Comparison of ENCODE assay signal across 8 cellular contexts in genomic region chr19:45670670-45671453, GRCh38. TPM values are rescaled to one million over a fixed set of nuclear protein-coding genes. Genes with fewer than 3 reads are reported as not detected.
DNase-seq lines count a peak whose midpoint lies in the region; ATAC-seq, FAIRE-seq and TF ChIP-seq lines count a peak whose summit lies in the region.

No MANE protein-coding gene starts in this region.

- dilution Hi-C loops in mammary epithelial cell (cut with HindIII; ENCODE audit: low sequenced_read_pairs): no loop called here

- no peaks in the 10 kb centered on the region for H3K9me3 ChIP-seq in mammary epithelial cell (replicated peaks; ENCODE audit: insufficient read depth, low read length)

- DNase-seq in AG08396 (ENCODE audit: low spot score) (peak; percentile 92), HUDEP-2 (lab: John Stamatoyannopoulos, UW; ENCODE audit: unreplicated experiment in 76 of 76) (peak in 75 of 76 experiments; percentile 37 to 99 (median 90)), mammary epithelial cell (peak; percentile 28), iPS-NIHi7 (ENCODE audit: extremely low spot score) (peak; percentile 98), RCC 7860 (ENCODE audit: low spot score) (no peak)
- peak; percentile 40 for DNase-seq in stimulated activated CD4-positive, alpha-beta T cell treated with anti-CD3 and anti-CD28 coated beads, Interleukin-12 subunit alpha, Interleukin-12 subunit beta, amount 100 ng/mL, for 4 hours

- H4K20me1 ChIP-seq in mammary epithelial cell (ENCODE audit: insufficient read depth, low read length): no peaks in the 10 kb centered on the region

- peak overlapping the region; percentile 57 for H3K27ac Mint-ChIP-seq in T-helper 1 cell treated with Interleukin-12 subunit alpha and Interleukin-12 subunit beta and Interleukin-4 antibody, amounts not matched to agents 30 μg/mL and 1 μg/mL, for 36 hours

- CTCF ChIA-PET in mammary epithelial cell (lab: Charles Lee; ENCODE audit: low non-redundant PET): no interaction called here

- peak overlapping the region; percentile 69 for H3K4me3 Mint-ChIP-seq in T-helper 1 cell treated with Interleukin-12 subunit alpha and Interleukin-12 subunit beta and Interleukin-4 antibody, amounts not matched to agents 30 μg/mL and 1 μg/mL, for 36 hours

- no peak for TF ChIP-seq CTCF in mammary epithelial cell (conservative IDR thresholded peaks at IDR 0.05 in 1 of 2, IDR thresholded peaks at IDR 0.05 in 1 of 2; ENCODE audit: extremely low read depth in 1 of 2, insufficient read depth in 1 of 2, low read depth in 1 of 2, low read length in 2 of 2)

- no peaks in the 10 kb centered on the region for H3K79me2 ChIP-seq in mammary epithelial cell (ENCODE audit: insufficient read depth, low read length)

- BruUV-seq in mammary epithelial cell (replicated peaks; lab: Mats Ljungman, UMichigan): no TSS peak

- peaks cover 2% of the 10 kb centered on the region for H3K36me3 Mint-ChIP-seq in T-helper 1 cell treated with Interleukin-12 subunit alpha and Interleukin-12 subunit beta and Interleukin-4 antibody, amounts not matched to agents 30 μg/mL and 1 μg/mL, for 36 hours (ENCODE audit: low read depth)

- H3K27me3 ChIP-seq in mammary epithelial cell (ENCODE audit: insufficient read depth, low read length): no peaks in the 10 kb centered on the region

- no peak overlapping the region for H3K9ac ChIP-seq in mammary epithelial cell (ENCODE audit: insufficient read depth, low read length)

- peaks cover 23% of the 10 kb centered on the region for H3K4me1 Mint-ChIP-seq in T-helper 1 cell treated with Interleukin-12 subunit alpha and Interleukin-12 subunit beta and Interleukin-4 antibody, amounts not matched to agents 30 μg/mL and 1 μg/mL, for 36 hours (ENCODE audit: low read depth)

- H3K4me2 ChIP-seq in mammary epithelial cell (ENCODE audit: insufficient read depth, low read depth, low read length): peak overlapping the region; percentile 84

- in situ Hi-C loops in mammary epithelial cell (cut with MboI; ENCODE audit: low sequenced_read_pairs in 2 of 2): no loop called here

- FAIRE-seq in RCC 7860 (lab: Jason Lieb, UNC): no peak

- H2AFZ ChIP-seq in mammary epithelial cell (ENCODE audit: low read depth, low read length): peak overlapping the region; percentile 68

- WGBS in mammary epithelial cell (ENCODE audit: low coverage, missing lambda C conversion rate): 22% methylated on average over 8 of the region's 42 CpGs

- H3K27me3 Mint-ChIP-seq in T-helper 1 cell treated with Interleukin-12 subunit alpha and Interleukin-12 subunit beta and Interleukin-4 antibody, amounts not matched to agents 30 μg/mL and 1 μg/mL, for 36 hours (ENCODE audit: low read depth): peaks cover 4% of the 10 kb centered on the region

- no peaks in the 10 kb centered on the region for H3K36me3 ChIP-seq in mammary epithelial cell (ENCODE audit: insufficient read depth, low read length)

- intact Hi-C loops in mammary epithelial cell (cut with micrococcal nuclease): no loop called here

- H3K9me3 Mint-ChIP-seq in T-helper 1 cell treated with Interleukin-12 subunit alpha and Interleukin-12 subunit beta and Interleukin-4 antibody, amounts not matched to agents 30 μg/mL and 1 μg/mL, for 36 hours: no peaks in the 10 kb centered on the region

- H3K27ac ChIP-seq in mammary epithelial cell (ENCODE audit: insufficient read depth, low read depth, low read length): no peak overlapping the region

- peak; percentile 52 for ATAC-seq in GM18907 (IDR thresholded peaks at IDR 0.05; ENCODE audit: unreplicated experiment)

- peak overlapping the region in 2 of 3 experiments; percentile 18 to 29 for H3K4me3 ChIP-seq in mammary epithelial cell (replicated peaks in 1 of 3; ENCODE audit: insufficient read depth in 1 of 3, low read depth in 2 of 3, low read length in 3 of 3)

- peaks cover 19% of the 10 kb centered on the region for H3K4me1 ChIP-seq in mammary epithelial cell (ENCODE audit: insufficient read depth, low read length)

RNA-seq across cellular contexts. Expression of gene GIPR, which starts 2.8 kb away (rescaled TPM):
- 1 to 10 TPM; 1.3 to 1.4 TPM for total RNA-seq in mammary epithelial cell
- polyA plus RNA-seq in mammary epithelial cell: 0.60 TPM
- 9.4 TPM for polyA minus RNA-seq in mammary epithelial cell

RNA-seq across cellular contexts. Expression of gene SNRPD2, which starts 20.9 kb away (rescaled TPM):
- total RNA-seq in mammary epithelial cell: 100 to 1,000 TPM; 136 to 412 TPM
- polyA plus RNA-seq in mammary epithelial cell: 618 TPM
- polyA minus RNA-seq in mammary epithelial cell: 223 TPM

RNA-seq across cellular contexts. Expression of gene QPCTL, which starts 21.6 kb away (rescaled TPM):
- total RNA-seq in mammary epithelial cell: 10 to 100 TPM; 22.5 to 22.6 TPM
- 12.1 TPM for polyA plus RNA-seq in mammary epithelial cell
- 25.5 TPM for polyA minus RNA-seq in mammary epithelial cell

RNA-seq across cellular contexts. Expression of gene EML2, which starts 31.7 kb away (rescaled TPM):
- 10 to 100 TPM; 55.8 to 98.2 TPM for total RNA-seq in mammary epithelial cell
- 35.4 TPM for polyA plus RNA-seq in mammary epithelial cell
- polyA minus RNA-seq in mammary epithelial cell: 63.1 TPM

RNA-seq across cellular contexts. Expression of gene FBXO46, which starts 59.8 kb away (rescaled TPM):
- total RNA-seq in mammary epithelial cell: 10 to 100 TPM in 1 of 2 donors, 1 to 10 TPM in 1; 9.5 to 19.5 TPM
- 3.6 TPM for polyA plus RNA-seq in mammary epithelial cell
- 3.5 TPM for polyA minus RNA-seq in mammary epithelial cell
